ENCODE assay signal across 1 cellular context in genomic region chr12:71685961-71686657, GRCh38.
TF ChIP-seq lines count a peak whose summit lies in the region.

TSS of gene TMEM19 (plus strand) at chr12:71686082. CDS start at chr12:71686681, 599 bp downstream.

TF ChIP-seq in K562, 482 proteins besides CTCF, POLR2A, EP300 and RAD21 (continued from another document and continues in another):
- TF ChIP-seq, protein P1, sequence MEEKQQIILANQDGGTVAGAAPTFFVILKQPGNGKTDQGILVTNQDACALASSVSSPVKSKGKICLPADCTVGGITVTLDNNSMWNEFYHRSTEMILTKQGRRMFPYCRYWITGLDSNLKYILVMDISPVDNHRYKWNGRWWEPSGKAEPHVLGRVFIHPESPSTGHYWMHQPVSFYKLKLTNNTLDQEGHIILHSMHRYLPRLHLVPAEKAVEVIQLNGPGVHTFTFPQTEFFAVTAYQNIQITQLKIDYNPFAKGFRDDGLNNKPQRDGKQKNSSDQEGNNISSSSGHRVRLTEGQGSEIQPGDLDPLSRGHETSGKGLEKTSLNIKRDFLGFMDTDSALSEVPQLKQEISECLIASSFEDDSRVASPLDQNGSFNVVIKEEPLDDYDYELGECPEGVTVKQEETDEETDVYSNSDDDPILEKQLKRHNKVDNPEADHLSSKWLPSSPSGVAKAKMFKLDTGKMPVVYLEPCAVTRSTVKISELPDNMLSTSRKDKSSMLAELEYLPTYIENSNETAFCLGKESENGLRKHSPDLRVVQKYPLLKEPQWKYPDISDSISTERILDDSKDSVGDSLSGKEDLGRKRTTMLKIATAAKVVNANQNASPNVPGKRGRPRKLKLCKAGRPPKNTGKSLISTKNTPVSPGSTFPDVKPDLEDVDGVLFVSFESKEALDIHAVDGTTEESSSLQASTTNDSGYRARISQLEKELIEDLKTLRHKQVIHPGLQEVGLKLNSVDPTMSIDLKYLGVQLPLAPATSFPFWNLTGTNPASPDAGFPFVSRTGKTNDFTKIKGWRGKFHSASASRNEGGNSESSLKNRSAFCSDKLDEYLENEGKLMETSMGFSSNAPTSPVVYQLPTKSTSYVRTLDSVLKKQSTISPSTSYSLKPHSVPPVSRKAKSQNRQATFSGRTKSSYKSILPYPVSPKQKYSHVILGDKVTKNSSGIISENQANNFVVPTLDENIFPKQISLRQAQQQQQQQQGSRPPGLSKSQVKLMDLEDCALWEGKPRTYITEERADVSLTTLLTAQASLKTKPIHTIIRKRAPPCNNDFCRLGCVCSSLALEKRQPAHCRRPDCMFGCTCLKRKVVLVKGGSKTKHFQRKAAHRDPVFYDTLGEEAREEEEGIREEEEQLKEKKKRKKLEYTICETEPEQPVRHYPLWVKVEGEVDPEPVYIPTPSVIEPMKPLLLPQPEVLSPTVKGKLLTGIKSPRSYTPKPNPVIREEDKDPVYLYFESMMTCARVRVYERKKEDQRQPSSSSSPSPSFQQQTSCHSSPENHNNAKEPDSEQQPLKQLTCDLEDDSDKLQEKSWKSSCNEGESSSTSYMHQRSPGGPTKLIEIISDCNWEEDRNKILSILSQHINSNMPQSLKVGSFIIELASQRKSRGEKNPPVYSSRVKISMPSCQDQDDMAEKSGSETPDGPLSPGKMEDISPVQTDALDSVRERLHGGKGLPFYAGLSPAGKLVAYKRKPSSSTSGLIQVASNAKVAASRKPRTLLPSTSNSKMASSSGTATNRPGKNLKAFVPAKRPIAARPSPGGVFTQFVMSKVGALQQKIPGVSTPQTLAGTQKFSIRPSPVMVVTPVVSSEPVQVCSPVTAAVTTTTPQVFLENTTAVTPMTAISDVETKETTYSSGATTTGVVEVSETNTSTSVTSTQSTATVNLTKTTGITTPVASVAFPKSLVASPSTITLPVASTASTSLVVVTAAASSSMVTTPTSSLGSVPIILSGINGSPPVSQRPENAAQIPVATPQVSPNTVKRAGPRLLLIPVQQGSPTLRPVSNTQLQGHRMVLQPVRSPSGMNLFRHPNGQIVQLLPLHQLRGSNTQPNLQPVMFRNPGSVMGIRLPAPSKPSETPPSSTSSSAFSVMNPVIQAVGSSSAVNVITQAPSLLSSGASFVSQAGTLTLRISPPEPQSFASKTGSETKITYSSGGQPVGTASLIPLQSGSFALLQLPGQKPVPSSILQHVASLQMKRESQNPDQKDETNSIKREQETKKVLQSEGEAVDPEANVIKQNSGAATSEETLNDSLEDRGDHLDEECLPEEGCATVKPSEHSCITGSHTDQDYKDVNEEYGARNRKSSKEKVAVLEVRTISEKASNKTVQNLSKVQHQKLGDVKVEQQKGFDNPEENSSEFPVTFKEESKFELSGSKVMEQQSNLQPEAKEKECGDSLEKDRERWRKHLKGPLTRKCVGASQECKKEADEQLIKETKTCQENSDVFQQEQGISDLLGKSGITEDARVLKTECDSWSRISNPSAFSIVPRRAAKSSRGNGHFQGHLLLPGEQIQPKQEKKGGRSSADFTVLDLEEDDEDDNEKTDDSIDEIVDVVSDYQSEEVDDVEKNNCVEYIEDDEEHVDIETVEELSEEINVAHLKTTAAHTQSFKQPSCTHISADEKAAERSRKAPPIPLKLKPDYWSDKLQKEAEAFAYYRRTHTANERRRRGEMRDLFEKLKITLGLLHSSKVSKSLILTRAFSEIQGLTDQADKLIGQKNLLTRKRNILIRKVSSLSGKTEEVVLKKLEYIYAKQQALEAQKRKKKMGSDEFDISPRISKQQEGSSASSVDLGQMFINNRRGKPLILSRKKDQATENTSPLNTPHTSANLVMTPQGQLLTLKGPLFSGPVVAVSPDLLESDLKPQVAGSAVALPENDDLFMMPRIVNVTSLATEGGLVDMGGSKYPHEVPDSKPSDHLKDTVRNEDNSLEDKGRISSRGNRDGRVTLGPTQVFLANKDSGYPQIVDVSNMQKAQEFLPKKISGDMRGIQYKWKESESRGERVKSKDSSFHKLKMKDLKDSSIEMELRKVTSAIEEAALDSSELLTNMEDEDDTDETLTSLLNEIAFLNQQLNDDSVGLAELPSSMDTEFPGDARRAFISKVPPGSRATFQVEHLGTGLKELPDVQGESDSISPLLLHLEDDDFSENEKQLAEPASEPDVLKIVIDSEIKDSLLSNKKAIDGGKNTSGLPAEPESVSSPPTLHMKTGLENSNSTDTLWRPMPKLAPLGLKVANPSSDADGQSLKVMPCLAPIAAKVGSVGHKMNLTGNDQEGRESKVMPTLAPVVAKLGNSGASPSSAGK (IDR thresholded peaks at IDR 0.05): peak; percentile 91
- TF ChIP-seq, protein P2, sequence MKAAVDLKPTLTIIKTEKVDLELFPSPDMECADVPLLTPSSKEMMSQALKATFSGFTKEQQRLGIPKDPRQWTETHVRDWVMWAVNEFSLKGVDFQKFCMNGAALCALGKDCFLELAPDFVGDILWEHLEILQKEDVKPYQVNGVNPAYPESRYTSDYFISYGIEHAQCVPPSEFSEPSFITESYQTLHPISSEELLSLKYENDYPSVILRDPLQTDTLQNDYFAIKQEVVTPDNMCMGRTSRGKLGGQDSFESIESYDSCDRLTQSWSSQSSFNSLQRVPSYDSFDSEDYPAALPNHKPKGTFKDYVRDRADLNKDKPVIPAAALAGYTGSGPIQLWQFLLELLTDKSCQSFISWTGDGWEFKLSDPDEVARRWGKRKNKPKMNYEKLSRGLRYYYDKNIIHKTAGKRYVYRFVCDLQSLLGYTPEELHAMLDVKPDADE (conservative IDR thresholded peaks at IDR 0.05; ENCODE audit: control insufficient read depth, low read depth, low read length): 0 out of 2 replicates have a peak, but pooled peaks have one; percentile 21
- TF ChIP-seq NCOA2 (IDR thresholded peaks at IDR 0.05; ENCODE audit: partially characterized antibody in 2 of 2): no peak
- TF ChIP-seq GATA2 (CRISPR knock-in tag; IDR thresholded peaks at IDR 0.05): no peak
- TF ChIP-seq NR1H2 (CRISPR knock-in tag; IDR thresholded peaks at IDR 0.05): no peak
- peak; percentile 84 for TF ChIP-seq HMGN3 (IDR thresholded peaks at IDR 0.05; ENCODE audit: borderline replicate concordance, extremely low read depth, insufficient read length, low read depth, low read length)
- no peak for TF ChIP-seq NCOA6 (IDR thresholded peaks at IDR 0.05)
- no peak for TF ChIP-seq ZNF311 (CRISPR knock-in tag; IDR thresholded peaks at IDR 0.05)
- peak; percentile 86; the same call in 1 of the 2 replicates for TF ChIP-seq CTBP1 (IDR thresholded peaks at IDR 0.05; ENCODE audit: borderline replicate concordance)
- no peak for TF ChIP-seq DIDO1 (tag; IDR thresholded peaks at IDR 0.05; ENCODE audit: low read depth)
- TF ChIP-seq FOXP1 (CRISPR knock-in tag; IDR thresholded peaks at IDR 0.05): peak; percentile 85; the same call in 1 of the 2 replicates
- TF ChIP-seq MBD2 (IDR thresholded peaks at IDR 0.05; ENCODE audit: borderline replicate concordance, low read depth): peak; percentile 60; the same call in 1 of the 2 replicates
- no peak for TF ChIP-seq TAL1 (IDR thresholded peaks at IDR 0.05)
- TF ChIP-seq PCBP1 (IDR thresholded peaks at IDR 0.05; ENCODE audit: low read depth, low read length, poor library complexity, severe bottlenecking): peak; percentile 17
- TF ChIP-seq, protein P3, sequence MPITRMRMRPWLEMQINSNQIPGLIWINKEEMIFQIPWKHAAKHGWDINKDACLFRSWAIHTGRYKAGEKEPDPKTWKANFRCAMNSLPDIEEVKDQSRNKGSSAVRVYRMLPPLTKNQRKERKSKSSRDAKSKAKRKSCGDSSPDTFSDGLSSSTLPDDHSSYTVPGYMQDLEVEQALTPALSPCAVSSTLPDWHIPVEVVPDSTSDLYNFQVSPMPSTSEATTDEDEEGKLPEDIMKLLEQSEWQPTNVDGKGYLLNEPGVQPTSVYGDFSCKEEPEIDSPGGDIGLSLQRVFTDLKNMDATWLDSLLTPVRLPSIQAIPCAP (CRISPR knock-in tag; IDR thresholded peaks at IDR 0.05; ENCODE audit: borderline replicate concordance): 0 out of 2 replicates have a peak, but pooled peaks have one; percentile 30
- TF ChIP-seq ZBED1 (IDR thresholded peaks at IDR 0.05): no peak
- no peak for TF ChIP-seq LARP7 (IDR thresholded peaks at IDR 0.05)
- TF ChIP-seq FOXO4 (CRISPR knock-in tag; IDR thresholded peaks at IDR 0.05): no peak
- TF ChIP-seq RBM25 (IDR thresholded peaks at IDR 0.05; ENCODE audit: low read depth, low read length, severe bottlenecking): peak; percentile 57
- no peak for TF ChIP-seq TEAD2 (tag; IDR thresholded peaks at IDR 0.05)
- TF ChIP-seq GATAD2A (IDR thresholded peaks at IDR 0.05): peak; percentile 92
- TF ChIP-seq MECOM (CRISPR knock-in tag; IDR thresholded peaks at IDR 0.05): no peak
- no peak for TF ChIP-seq ZNF707 (CRISPR knock-in tag; conservative IDR thresholded peaks at IDR 0.05)
- no peak for TF ChIP-seq SAFB2 (IDR thresholded peaks at IDR 0.05; ENCODE audit: borderline replicate concordance, low read depth, low read length, severe bottlenecking)
- TF ChIP-seq CTCFL (IDR thresholded peaks at IDR 0.05; ENCODE audit: borderline replicate concordance, insufficient read depth, low read depth, low read length, poor library complexity, severe bottlenecking): peak; percentile 76
- TF ChIP-seq ELF1 (tag; IDR thresholded peaks at IDR 0.05): peak; percentile 78
- TF ChIP-seq RBM22 (IDR thresholded peaks at IDR 0.05; ENCODE audit: low read depth, low read length, poor library complexity, severe bottlenecking): no peak
- peak; percentile 77 for TF ChIP-seq VEZF1 (CRISPR knock-in tag; IDR thresholded peaks at IDR 0.05)
- TF ChIP-seq TAF9B (IDR thresholded peaks at IDR 0.05; ENCODE audit: partially characterized antibody): no peak
- no peak for TF ChIP-seq ZNF717 (CRISPR knock-in tag; IDR thresholded peaks at IDR 0.05)
- TF ChIP-seq ZNF232 (CRISPR knock-in tag; IDR thresholded peaks at IDR 0.05): no peak
- TF ChIP-seq ZNF584 (CRISPR knock-in tag; IDR thresholded peaks at IDR 0.05; ENCODE audit: low read depth): no peak
- TF ChIP-seq CBX8 (IDR thresholded peaks at IDR 0.05; ENCODE audit: borderline replicate concordance, extremely low read depth, low read depth, low read length, poor library complexity, severe bottlenecking): no peak
